ENCODE assay signal across 15 cellular contexts in genomic region chr18:63255435-63255834, GRCh38.
DNase-seq lines count a peak whose midpoint lies in the region; ATAC-seq and TF ChIP-seq lines count a peak whose summit lies in the region.
"Had no signal": no experiment of that assay in that cellular context is flagged by ENCODE, and none has a peak within 500 bp of the region (broad histone marks: within the 10 kb centered on the region; RNA-seq: fewer than 3 reads in every experiment).

No MANE protein-coding gene starts in this region.

- no peaks in the 10 kb centered on the region for H3K79me2 ChIP-seq in hepatocyte

- no peaks in the 10 kb centered on the region for H3K9me3 ChIP-seq in hepatocyte (ENCODE audit: low read depth)
- H3K9me3 ChIP-seq: BE2C, upper lobe of right lung had no signal

- H3K4me2 ChIP-seq in hepatocyte, result no peak overlapping the region

- no peak for TF ChIP-seq CTCF in hepatocyte (IDR thresholded peaks at IDR 0.05; ENCODE audit: poor library complexity)

- H3K4me3 Mint-ChIP-seq in stimulated activated naive CD8-positive, alpha-beta T cell treated with anti-CD3 and anti-CD28 coated beads, Interleukin-15, amount 100 ng/mL, for 72 hours, result peak overlapping the region in 1 of 2 donors; percentile 29

- H3K27ac Mint-ChIP-seq in stimulated activated naive CD8-positive, alpha-beta T cell treated with anti-CD3 and anti-CD28 coated beads, Interleukin-15, amount 100 ng/mL, for 72 hours, result no peak overlapping the region

- peaks cover 5 to 8% of the 10 kb centered on the region in 2 donors for H3K9me3 Mint-ChIP-seq in stimulated activated naive CD8-positive, alpha-beta T cell treated with anti-CD3 and anti-CD28 coated beads, Interleukin-15, amount 100 ng/mL, for 72 hours

- no peak overlapping the region for H3K4me3 ChIP-seq in hepatocyte
- H3K4me3 ChIP-seq: upper lobe of right lung had no signal

- peaks cover 12% of the 10 kb centered on the region for H3K4me1 ChIP-seq in hepatocyte (ENCODE audit: insufficient read depth)
- H3K4me1 ChIP-seq: BE2C had no signal

- H4K20me1 ChIP-seq in hepatocyte (ENCODE audit: insufficient read depth, poor library complexity, severe bottlenecking), result peaks cover 2% of the 10 kb centered on the region

- 93% methylated on average over 3 of the region's 3 CpGs for WGBS in hepatocyte (ENCODE audit: low lambda C conversion rate, missing lambda C conversion rate)

- ATAC-seq in stimulated activated naive CD8-positive, alpha-beta T cell treated with anti-CD3 and anti-CD28 coated beads, Interleukin-15, amount 100 ng/mL, for 72 hours, result peak; percentile 19
- ATAC-seq in stimulated activated naive CD8-positive, alpha-beta T cell treated with anti-CD3 and anti-CD28 coated beads, Interleukin-15, Interleukin-2, amounts not matched to agents 100 U/mL and 50 U/mL, for 24 hours, result no peak
- peak; percentile 63 for ATAC-seq in HG02610 (IDR thresholded peaks at IDR 0.05; ENCODE audit: unreplicated experiment)
- ATAC-seq: SK-N-SH treated with all-trans-retinoic acid at 6 μM for 48 hours, upper lobe of right lung had no signal

- H3K36me3 ChIP-seq in hepatocyte (replicated peaks; ENCODE audit: insufficient read depth, low read depth), result no peaks in the 10 kb centered on the region
- H3K36me3 ChIP-seq: BE2C, upper lobe of right lung had no signal

- H3K27me3 ChIP-seq in hepatocyte, result no peaks in the 10 kb centered on the region
- H3K27me3 ChIP-seq: BE2C, upper lobe of right lung had no signal

- H2AFZ ChIP-seq in hepatocyte, result no peak overlapping the region

- no peaks in the 10 kb centered on the region for H3K27me3 Mint-ChIP-seq in stimulated activated naive CD8-positive, alpha-beta T cell treated with anti-CD3 and anti-CD28 coated beads, Interleukin-15, amount 100 ng/mL, for 72 hours

- H3K27ac ChIP-seq in hepatocyte, result no peak overlapping the region
- H3K27ac ChIP-seq: upper lobe of right lung had no signal

- no peak for DNase-seq in stimulated activated naive CD8-positive, alpha-beta T cell treated with anti-CD3 and anti-CD28 coated beads, Interleukin-15, amount 100 ng/mL, for 72 hours
- no peak for DNase-seq in stimulated activated naive CD8-positive, alpha-beta T cell treated with anti-CD3 and anti-CD28 coated beads, Interleukin-15, Interleukin-2, amounts not matched to agents 100 U/mL and 50 U/mL, for 24 hours
- DNase-seq in RPMI8226 (peak; percentile 27), activated gamma-delta T cell treated with Interleukin-2 at 50 U/mL for 16 hours (no peak), 8988T (no peak), HUDEP-2 (lab: John Stamatoyannopoulos, UW; ENCODE audit: unreplicated experiment in 76 of 76) (no peak), hepatocyte (ENCODE audit: low spot score) (no peak)
- DNase-seq: amygdala; BE2C; dermis blood vessel endothelial cell; NCI-H146; NK-92 treated with Interleukin-12 subunit alpha and Interleukin-12 subunit beta, amount 100 ng/mL, for 24 hours; upper lobe of right lung had no signal

- H3K9me2 ChIP-seq in hepatocyte (replicated peaks; ENCODE audit: insufficient read depth), result no peaks in the 10 kb centered on the region

- H3K4me1 Mint-ChIP-seq in stimulated activated naive CD8-positive, alpha-beta T cell treated with anti-CD3 and anti-CD28 coated beads, Interleukin-15, amount 100 ng/mL, for 72 hours, result peaks cover 87% of the 10 kb centered on the region
